In the genomic region with DNA sequence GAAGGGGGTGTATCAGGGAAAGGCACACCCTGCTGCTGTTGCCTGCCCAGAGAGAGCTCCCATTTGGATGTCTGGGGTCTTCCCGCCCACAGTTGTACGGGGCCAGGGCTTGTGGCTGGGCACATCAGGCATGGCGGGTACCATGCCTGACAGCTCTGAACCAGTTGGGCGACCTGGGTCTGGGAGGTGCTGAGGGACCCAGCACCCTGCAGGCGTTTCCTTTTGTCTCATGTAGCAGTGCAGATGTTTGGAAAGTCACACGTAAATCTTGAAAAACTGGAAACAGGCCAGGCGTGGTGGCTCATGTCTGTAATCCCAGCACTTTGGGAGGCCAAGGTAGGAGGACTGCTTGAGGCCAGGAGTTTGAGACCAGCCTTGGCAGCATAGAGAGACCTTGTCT, we compare ENCODE assay signal across 6 cellular contexts.
"Had no signal": no experiment of that assay in that cellular context is flagged by ENCODE, and none has a peak within 500 bp of the region (broad histone marks: within the 10 kb centered on the region; RNA-seq: fewer than 3 reads in every experiment).

No MANE protein-coding gene starts in this region.

- ATAC-seq: GM23338, HepG2 had no signal

- H3K4me1 Mint-ChIP-seq: GM23338, H9, IgD-negative memory B cell had no signal

- H3K27ac Mint-ChIP-seq: GM23338 had no signal

- H3K4me3 Mint-ChIP-seq: GM23338, H9, IgD-negative memory B cell had no signal

- H3K4me2 ChIP-seq: GM23338 had no signal

- H3K4me3 ChIP-seq: GM23338 had no signal

- H3K27ac ChIP-seq: HL-60 had no signal

- H3K27me3 Mint-ChIP-seq: IgD-negative memory B cell had no signal

- H3K9me3 Mint-ChIP-seq: GM23338, H9, IgD-negative memory B cell had no signal

- DNase-seq: H9, HCEC 1CT had no signal

- H2AFZ ChIP-seq: GM23338 had no signal
